24 cellular contexts compared by ENCODE assay signal in genomic region chrX:68461541-68461940, GRCh38. TPM values are rescaled to one million over a fixed set of nuclear protein-coding genes. Genes with fewer than 3 reads are reported as not detected.
A peak's percentile ranks its signal among the peaks of the same experiment; 100 is the strongest.
DNase-seq lines count a peak whose midpoint lies in the region; ATAC-seq, FAIRE-seq and TF ChIP-seq lines count a peak whose summit lies in the region.
"Had no signal": no experiment of that assay in that cellular context is flagged by ENCODE, and none has a peak within 500 bp of the region (broad histone marks: within the 10 kb centered on the region; RNA-seq: fewer than 3 reads in every experiment).

No MANE protein-coding gene starts in this region.

- H4K20me1 ChIP-seq in GM23248 (ENCODE audit: insufficient read depth) (no peaks in the 10 kb centered on the region), IMR-90 (ENCODE audit: insufficient read depth, low read length) (no peaks in the 10 kb centered on the region)
- H4K20me1 ChIP-seq: BLaER1 treated with 17β-estradiol and CSF1 and Interleukin-3, amounts not matched to agents 10 nM and 100 nM had no signal

- TF ChIP-seq POLR2A in A549 (IDR thresholded peaks at IDR 0.05; ENCODE audit: low read length) (no peak), IMR-90 (IDR thresholded peaks at IDR 0.05; ENCODE audit: low read depth, low read length) (no peak)

- H3K18ac ChIP-seq in IMR-90 (ENCODE audit: low read depth, low read length) = no peak overlapping the region; the same call in 1 of the 2 replicates

- 0 out of 3 replicates have a peak, but pooled peaks cover 2% of the 10 kb centered on the region for H3K4me1 ChIP-seq in A549
- H3K4me1 ChIP-seq in GM23248 (ENCODE audit: insufficient read depth) = peaks cover 15% of the 10 kb centered on the region
- H3K4me1 ChIP-seq in IMR-90 (ENCODE audit: control insufficient read depth, insufficient read depth, low read length) = no peaks in the 10 kb centered on the region
- H3K4me1 ChIP-seq in SJSA1 (replicated peaks) = peaks cover 18% of the 10 kb centered on the region

- H3K27ac Mint-ChIP-seq in stimulated activated naive B cell treated with anti-CD40 and anti-IgM and Interleukin-4, amounts not matched to agents 10 μg/mL and 1 μg/mL and 100 μg/mL, for 72 hours = no peak overlapping the region
- H3K27ac Mint-ChIP-seq: CD4-positive, alpha-beta T cell; T-helper 17 cell had no signal

- no peaks in the 10 kb centered on the region for H3K79me2 ChIP-seq in GM23248 (ENCODE audit: insufficient read depth)

- TF ChIP-seq CTCF in A549 (IDR thresholded peaks at IDR 0.05) (no peak), IMR-90 (conservative IDR thresholded peaks at IDR 0.05; ENCODE audit: low read depth, low read length) (no peak)

- H3K4me3 ChIP-seq in A549 = no peak overlapping the region
- no peak overlapping the region for H3K4me3 ChIP-seq in GM23248
- H3K4me3 ChIP-seq in IMR-90 (ENCODE audit: insufficient read depth, low read depth, low read length) = no peak overlapping the region
- H3K4me3 ChIP-seq in SJSA1 = no peak overlapping the region
- H3K4me3 ChIP-seq: BLaER1 treated with 17β-estradiol and CSF1 and Interleukin-3, amounts not matched to agents 10 nM and 100 nM; SK-N-MC had no signal

- H3K9me1 ChIP-seq in IMR-90 (ENCODE audit: insufficient read depth, low read length) = no peaks in the 10 kb centered on the region

- no peak overlapping the region for H2AK9ac ChIP-seq in IMR-90 (replicated peaks; ENCODE audit: low read depth, low read length, poor library complexity)

- H3K56ac ChIP-seq in IMR-90 (ENCODE audit: extremely low read depth, insufficient read depth, low read length) = no peak overlapping the region

- H3K9ac ChIP-seq in GM23248 (no peak overlapping the region), IMR-90 (ENCODE audit: low read depth, low read length) (no peak overlapping the region)
- H3K9ac ChIP-seq: BLaER1 treated with 17β-estradiol and CSF1 and Interleukin-3, amounts not matched to agents 10 nM and 100 nM had no signal

- no peak for FAIRE-seq in A549 (lab: Jason Lieb, UNC)
- FAIRE-seq: D721Med, G401.6, HTR-8/SVneo had no signal

- H2AFZ ChIP-seq in GM23248 (peak overlapping the region; percentile 58), IMR-90 (replicated peaks; ENCODE audit: low read length, poor library complexity) (no peak overlapping the region)

- H3K27me3 ChIP-seq in GM23248 (replicated peaks; ENCODE audit: insufficient read depth) (no peaks in the 10 kb centered on the region), IMR-90 (ENCODE audit: control insufficient read depth, insufficient read depth, low read length) (no peaks in the 10 kb centered on the region), SJSA1 (replicated peaks) (no peaks in the 10 kb centered on the region)

- no peak overlapping the region for H2BK120ac ChIP-seq in IMR-90 (ENCODE audit: low read depth, low read length)

- TF ChIP-seq EP300 in A549 (IDR thresholded peaks at IDR 0.05) = no peak

- no TSS peak for BruUV-seq in IMR-90 (replicated peaks; lab: Mats Ljungman, UMichigan)

- H4K5ac ChIP-seq in IMR-90 (ENCODE audit: low read depth, low read length) = no peak overlapping the region

- no peak overlapping the region for H4K91ac ChIP-seq in IMR-90 (ENCODE audit: insufficient read depth, low read depth, low read length)

- no peak overlapping the region; a peak in 1 of 4 replicates for H4K8ac ChIP-seq in IMR-90 (ENCODE audit: low read depth in 2 of 2, low read length in 2 of 2)

- in situ Hi-C loops in GM23248 (cut with MboI) (loop anchor here (10.0 kb wide), 1 partner anchor 267 kb away; no protein-coding TSS in a partner anchor), IMR-90 (cut with MboI; ENCODE audit: low sequenced_read_pairs) (no loop called here)

- H2BK15ac ChIP-seq in IMR-90 (ENCODE audit: low read depth, low read length) = no peak overlapping the region

- TF ChIP-seq RAD21 in A549 (conservative IDR thresholded peaks at IDR 0.05 in 1 of 2, IDR thresholded peaks at IDR 0.05 in 1 of 2) = no peak
- no peak for TF ChIP-seq RAD21 in IMR-90 (IDR thresholded peaks at IDR 0.05; ENCODE audit: low read length)

- H3F3A ChIP-seq in GM23248 (ENCODE audit: insufficient read depth) = peaks cover 13% of the 10 kb centered on the region

- H3K36me3 Mint-ChIP-seq in stimulated activated naive B cell treated with anti-CD40 and anti-IgM and Interleukin-4, amounts not matched to agents 10 μg/mL and 1 μg/mL and 100 μg/mL, for 72 hours = no peaks in the 10 kb centered on the region

- peak overlapping the region; percentile 48; the same call in 1 of the 3 replicates for H3K4me2 ChIP-seq in A549
- peak overlapping the region; percentile 33 for H3K4me2 ChIP-seq in GM23248 (ENCODE audit: unreplicated experiment)
- no peak overlapping the region for H3K4me2 ChIP-seq in IMR-90 (ENCODE audit: low read depth, low read length)
- H3K4me2 ChIP-seq: BLaER1 treated with 17β-estradiol and CSF1 and Interleukin-3, amounts not matched to agents 10 nM and 100 nM had no signal

- no peaks in the 10 kb centered on the region for H3K9me3 Mint-ChIP-seq in stimulated activated naive B cell treated with anti-CD40 and anti-IgM and Interleukin-4, amounts not matched to agents 10 μg/mL and 1 μg/mL and 100 μg/mL, for 72 hours
- H3K9me3 Mint-ChIP-seq: CD4-positive, alpha-beta T cell; IgD-negative memory B cell had no signal

- H3K4ac ChIP-seq in IMR-90 (ENCODE audit: low read depth, low read length) = no peak overlapping the region

- H3K27me3 Mint-ChIP-seq in stimulated activated naive B cell treated with anti-CD40 and anti-IgM and Interleukin-4, amounts not matched to agents 10 μg/mL and 1 μg/mL and 100 μg/mL, for 72 hours = peaks cover 0 to 4% of the 10 kb centered on the region in 2 donors
- H3K27me3 Mint-ChIP-seq: CD4-positive, alpha-beta T cell; T-helper 17 cell had no signal

- DNase-seq in A549 (ENCODE audit: low read depth in 1 of 2, low spot score in 1 of 2) = no peak
- peak; percentile 34 for DNase-seq in GM23248
- peak; percentile 22 for DNase-seq in IMR-90
- DNase-seq in SJSA1 (ENCODE audit: low read depth in 1 of 2, low spot score in 2 of 2) = peak in 1 of 2 experiments; percentile 19
- DNase-seq in NCI-H446 (lab: John Stamatoyannopoulos, UW) = no peak
- no peak for DNase-seq in amygdala (lab: John Stamatoyannopoulos, UW)
- no peak for DNase-seq in stimulated activated naive B cell treated with anti-CD40 and anti-IgM and Interleukin-4, amounts not matched to agents 10 μg/mL and 1 μg/mL and 100 μg/mL, for 72 hours
- DNase-seq: AML-193; CD4-positive, alpha-beta T cell; GOT3; MV-4-11; NCI-H1105 treated with DMSO at 0.1 percent for 48 hours; NCI-H146; NCI-H1930; NCI-H446 treated with DMSO at 0.1 percent for 48 hours; NCI-H526; SHP77 treated with DMSO at 0.1 percent for 48 hours; T-helper 17 cell had no signal

- H3K27ac ChIP-seq in A549 (no peak overlapping the region), GM23248 (peak overlapping the region; percentile 75), IMR-90 (ENCODE audit: insufficient read depth, low read length) (no peak overlapping the region), SJSA1 (peak overlapping the region; percentile 88)
- H3K27ac ChIP-seq: BLaER1 treated with 17β-estradiol and CSF1 and Interleukin-3, amounts not matched to agents 10 nM and 100 nM; SK-N-MC had no signal

- H3K14ac ChIP-seq in IMR-90 (replicated peaks; ENCODE audit: low read depth, low read length) = no peak overlapping the region

- ATAC-seq in A549 (no peak), IMR-90 (ENCODE audit: low read depth) (peak; percentile 21; the same call in 1 of the 2 replicates)
- ATAC-seq in stimulated activated naive B cell treated with anti-CD40 and anti-IgM and Interleukin-4, amounts not matched to agents 10 μg/mL and 1 μg/mL and 100 μg/mL, for 72 hours (replicated peaks) = no peak
- ATAC-seq: T-helper 17 cell had no signal

- dilution Hi-C loops in IMR-90 (cut with HindIII; ENCODE audit: low sequenced_read_pairs, unreplicated experiment) = no loop called here

- intact Hi-C loops in IMR-90 (cut with micrococcal nuclease) = no loop called here

- no peak overlapping the region for H2AK5ac ChIP-seq in IMR-90 (ENCODE audit: low read depth, low read length)

- no peaks in the 10 kb centered on the region for H3K9me2 ChIP-seq in GM23248 (ENCODE audit: insufficient read depth)

- no peak overlapping the region for H2BK20ac ChIP-seq in IMR-90 (ENCODE audit: low read depth, low read length)

- H3K36me3 ChIP-seq in GM23248 (ENCODE audit: low read depth) (no peaks in the 10 kb centered on the region), IMR-90 (ENCODE audit: control insufficient read depth, insufficient read depth, low read length) (no peaks in the 10 kb centered on the region), SJSA1 (no peaks in the 10 kb centered on the region)
- H3K36me3 ChIP-seq: BLaER1 treated with 17β-estradiol and CSF1 and Interleukin-3, amounts not matched to agents 10 nM and 100 nM had no signal

- POLR2A ChIA-PET in A549 (lab: Yijun Ruan, JAX) (no interaction called here), IMR-90 (lab: Charles Lee; ENCODE audit: unreplicated experiment) (no interaction called here)

- H3K23ac ChIP-seq in IMR-90 (ENCODE audit: low read depth, low read length) = no peak overlapping the region

- H2BK5ac ChIP-seq in IMR-90 (ENCODE audit: low read depth, low read length, poor library complexity, severe bottlenecking) = no peak overlapping the region

- no peak overlapping the region for H3K4me3 Mint-ChIP-seq in stimulated activated naive B cell treated with anti-CD40 and anti-IgM and Interleukin-4, amounts not matched to agents 10 μg/mL and 1 μg/mL and 100 μg/mL, for 72 hours
- H3K4me3 Mint-ChIP-seq: CD4-positive, alpha-beta T cell; T-helper 17 cell had no signal

- H3K4me1 Mint-ChIP-seq in stimulated activated naive B cell treated with anti-CD40 and anti-IgM and Interleukin-4, amounts not matched to agents 10 μg/mL and 1 μg/mL and 100 μg/mL, for 72 hours = no peaks in the 10 kb centered on the region
- H3K4me1 Mint-ChIP-seq: T-helper 17 cell had no signal

- CTCF ChIA-PET in A549 (lab: Yijun Ruan, JAX) (no interaction called here), IMR-90 (lab: Yijun Ruan, JAX) (no interaction called here)

- H3K79me1 ChIP-seq in IMR-90 (ENCODE audit: low read depth in 1 of 2, low read length in 2 of 2) = no peaks in the 10 kb centered on the region

- H3K9me3 ChIP-seq in A549 (no peaks in the 10 kb centered on the region), GM23248 (ENCODE audit: low read depth) (no peaks in the 10 kb centered on the region), IMR-90 (ENCODE audit: control insufficient read depth, insufficient read depth, low read length) (no peaks in the 10 kb centered on the region), SJSA1 (replicated peaks) (no peaks in the 10 kb centered on the region)
- H3K9me3 ChIP-seq: BLaER1 treated with 17β-estradiol and CSF1 and Interleukin-3, amounts not matched to agents 10 nM and 100 nM had no signal

RNA-seq across cellular contexts. Expression of gene OPHN1, which starts 28.2 kb away (rescaled TPM):
- 3.9 and 5.7 TPM in 2 replicates for polyA plus RNA-seq in A549 (2011; rRNA removed)
- polyA plus RNA-seq in A549 (2012; cell fraction: cytosol; rRNA removed) = 0.37 and 0.76 TPM in 2 replicates
- 0.61 and 0.87 TPM in 2 replicates for polyA plus RNA-seq in A549 (2012; cell fraction: nucleus; rRNA removed)
- 1.7 to 2.0 TPM (median 2.0 TPM) in 3 replicates for polyA plus RNA-seq in A549 (2017; fragmentation: RNase III; extraction: RNeasy Plus Mini Kit Qiagen cat#74134 plus additional on column Dnase treatment)
- polyA minus RNA-seq in A549 (2011; rRNA and poly(A)+ RNA removed) = 12.1 and 12.3 TPM in 2 replicates
- 4.5 and 5.3 TPM in 2 replicates for total RNA-seq in GM23248 (2014; rRNA removed; shearing (Covaris generic))
- 3.3 and 4.3 TPM in 2 replicates for polyA plus RNA-seq in GM23248 (2016; fragmentation: Nextera tagmentation; extraction: Ambion mirVana)
- total RNA-seq in IMR-90 (2012; rRNA removed) = 12.5 and 13.1 TPM in 2 replicates
- polyA plus RNA-seq in IMR-90 (2012; rRNA removed) = 4.0 and 4.5 TPM in 2 replicates
- polyA plus RNA-seq in IMR-90 (2012; cell fraction: cytosol; rRNA removed) = 0.83 and 1.4 TPM in 2 replicates
- polyA plus RNA-seq in IMR-90 (2012; cell fraction: nucleus; rRNA removed; ENCODE audit: low replicate concordance) = 4.3 and 8.4 TPM in 2 replicates
- 7.8 and 9.1 TPM in 2 replicates for total RNA-seq in SJSA1 (2014; rRNA removed; shearing (Covaris generic))
- total RNA-seq: CD4-positive, alpha-beta T cell had no signal
- polyA plus RNA-seq: IgD-negative memory B cell had no signal

RNA-seq across cellular contexts. Expression of gene YIPF6, which starts 37.3 kb away (rescaled TPM):
- polyA plus RNA-seq in A549 (2011; rRNA removed) (58.9 and 59.2 TPM in 2 replicates), A549 (2017; fragmentation: RNase III; extraction: RNeasy Plus Mini Kit Qiagen cat#74134 plus additional on column Dnase treatment) (26.6 to 27.8 TPM (median 26.9 TPM) in 3 replicates), GM23248 (2016; fragmentation: Nextera tagmentation; extraction: Ambion mirVana) (42.5 and 46.6 TPM in 2 replicates), IMR-90 (2012; rRNA removed) (9.7 TPM in 2 replicates)
- 7.8 and 9.6 TPM in 2 replicates for polyA plus RNA-seq in A549 (2012; cell fraction: cytosol; rRNA removed)
- polyA plus RNA-seq in A549 (2012; cell fraction: nucleus; rRNA removed) = 2.7 and 5.7 TPM in 2 replicates
- polyA minus RNA-seq in A549 (2011; rRNA and poly(A)+ RNA removed) = 22.9 and 24.3 TPM in 2 replicates
- total RNA-seq in GM23248 (2014; rRNA removed; shearing (Covaris generic)) = 21.1 and 32.1 TPM in 2 replicates
- total RNA-seq in IMR-90 (2012; rRNA removed) = 22.4 and 30.8 TPM in 2 replicates
- polyA plus RNA-seq in IMR-90 (2012; cell fraction: cytosol; rRNA removed) = 2.0 and 6.3 TPM in 2 replicates
- 1.3 and 7.5 TPM in 2 replicates for polyA plus RNA-seq in IMR-90 (2012; cell fraction: nucleus; rRNA removed; ENCODE audit: low replicate concordance)
- total RNA-seq in SJSA1 (2014; rRNA removed; shearing (Covaris generic)) = 21.3 and 32.0 TPM in 2 replicates

Comparison
In these comparisons a context has a peak if more than half of its experiments do, and no peak if none do; other contexts are left out.
1. DNase-seq: peak in GM23248 (single experiment) and IMR-90 (single experiment); none in A549 (0 of 2), NCI-H446 (0 of 2), amygdala (0 of 56) and stimulated activated naive B cell treated with anti-CD40 and anti-IgM and Interleukin-4, amounts not matched to agents 10 μg/mL and 1 μg/mL and 100 μg/mL, for 72 hours (single experiment).
2. H3K27ac ChIP-seq: peak in GM23248 (single experiment) and SJSA1 (single experiment); none in A549 (0 of 2) and IMR-90 (single experiment).